ENCODE assay signal across 11 cellular contexts in the genomic region with DNA sequence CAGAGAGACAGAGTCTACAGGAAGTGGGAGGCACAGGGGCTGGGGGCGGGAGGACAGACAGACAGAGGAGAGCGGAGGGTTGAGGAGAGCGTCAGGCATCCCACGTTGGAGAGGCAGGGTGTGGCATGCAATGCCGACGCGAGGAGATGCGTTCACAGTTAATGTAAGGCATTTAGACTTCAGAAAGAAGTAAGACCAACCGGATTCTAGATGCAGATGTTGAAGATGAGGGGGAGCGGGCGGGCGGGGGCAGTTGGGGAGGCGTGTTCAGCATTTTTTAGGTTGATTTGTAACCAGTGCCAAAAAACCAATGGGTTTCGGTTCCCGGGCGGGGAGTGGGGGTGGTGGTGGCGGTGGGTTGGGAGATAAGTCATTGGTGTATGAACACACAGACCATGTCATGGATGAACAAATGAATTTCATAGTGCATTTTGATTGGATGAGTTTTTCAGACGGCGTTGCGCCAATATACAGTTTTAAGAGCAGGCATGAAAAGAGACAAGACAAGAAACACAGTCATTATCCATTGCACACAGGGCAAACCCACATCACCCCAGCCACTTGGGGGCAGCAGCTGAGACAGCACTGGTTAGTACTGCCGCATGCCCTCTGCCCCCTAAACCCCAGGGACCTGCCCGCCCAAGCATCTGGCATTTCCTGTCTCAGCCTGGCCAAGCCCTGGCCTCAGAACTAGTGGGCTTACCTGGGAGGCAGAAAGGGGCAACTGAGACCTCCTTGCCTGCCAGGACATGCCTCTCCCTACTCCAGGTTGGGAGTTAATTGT.
DNase-seq lines count a peak whose midpoint lies in the region; ATAC-seq and TF ChIP-seq lines count a peak whose summit lies in the region.
"Had no signal": no experiment of that assay in that cellular context is flagged by ENCODE, and none has a peak within 500 bp of the region (broad histone marks: within the 10 kb centered on the region; RNA-seq: fewer than 3 reads in every experiment).

No MANE protein-coding gene starts in this region.

- POLR2A ChIA-PET in HEK293 (lab: Yijun Ruan, JAX) = no interaction called here
- POLR2A ChIA-PET in activated CD8-positive, alpha-beta T cell treated with anti-CD3 and anti-CD28 coated beads, Interleukin-2, amount 10 ng/mL, durations not matched to agents 7 days and 5 days (lab: Charles Lee) = no interaction called here

- H3K4me1 ChIP-seq in HEK293 (ENCODE audit: control insufficient read depth, insufficient read depth, low read length) (no peaks in the 10 kb centered on the region), esophagus squamous epithelium (no peaks in the 10 kb centered on the region)
- H3K4me1 ChIP-seq: uterus had no signal

- peaks cover 0 to 18% (median 0%) of the 10 kb centered on the region in 4 donors for H3K27me3 ChIP-seq in esophagus squamous epithelium
- H3K27me3 ChIP-seq: uterus had no signal

- H3K27ac Mint-ChIP-seq in Calu3 (ENCODE audit: unreplicated experiment) (no peak overlapping the region), naive B cell (peak overlapping the region in 3 of 6 donors; percentile 40 to 81 (median 78))
- H3K27ac Mint-ChIP-seq in activated CD8-positive, alpha-beta T cell treated with anti-CD3 and anti-CD28 coated beads, Interleukin-2, amount 10 ng/mL, durations not matched to agents 7 days and 5 days = peak overlapping the region; percentile 70

- TF ChIP-seq CTCF in Calu3 (IDR thresholded peaks at IDR 0.05; ENCODE audit: unreplicated experiment) (no peak), HEK293 (tag by site-specific recombination; IDR thresholded peaks at IDR 0.05) (peak; percentile 19; the same call in 1 of the 2 replicates), esophagus squamous epithelium (IDR thresholded peaks at IDR 0.05) (peak in 1 of 6 experiments; percentile 4)

- H3K4me3 Mint-ChIP-seq in Calu3 (ENCODE audit: low read depth, unreplicated experiment) (no peak overlapping the region), naive B cell (peak overlapping the region in 1 of 8 donors; percentile 44)
- H3K4me3 Mint-ChIP-seq in activated CD8-positive, alpha-beta T cell treated with anti-CD3 and anti-CD28 coated beads, Interleukin-2, amount 10 ng/mL, durations not matched to agents 7 days and 5 days = peak overlapping the region; percentile 11

- H3K9me3 ChIP-seq in HEK293 (ENCODE audit: control insufficient read depth, insufficient read depth, low read depth, low read length) = no peaks in the 10 kb centered on the region
- H3K9me3 ChIP-seq in esophagus squamous epithelium = peaks cover 0 to under 1% (median 0%) of the 10 kb centered on the region in 3 donors
- H3K9me3 ChIP-seq: uterus had no signal

- BruUV-seq in Calu3 (replicated peaks; lab: Mats Ljungman, UMichigan) = no TSS peak

- peak; percentile 61 for ATAC-seq in activated CD8-positive, alpha-beta T cell treated with anti-CD3 and anti-CD28 coated beads, Interleukin-2, amount 10 ng/mL, durations not matched to agents 7 days and 5 days
- ATAC-seq in naive B cell (ENCODE audit: low read depth in 2 of 2) (peak; percentile 41 to 47), GM18861 (IDR thresholded peaks at IDR 0.05; ENCODE audit: unreplicated experiment) (no peak)

- 58 to 63% methylated on average over 21 to 22 of the region's 22 CpGs for WGBS in esophagus squamous epithelium, 2 donors

- H3K27ac ChIP-seq in HEK293 (ENCODE audit: extremely low read depth, low read depth, low read length) (no peak overlapping the region), esophagus squamous epithelium (no peak overlapping the region)
- H3K27ac ChIP-seq: uterus had no signal

- no peak for TF ChIP-seq POLR2A in esophagus squamous epithelium (IDR thresholded peaks at IDR 0.05)

- intact Hi-C loops in Calu3 (cut with micrococcal nuclease; ENCODE audit: unreplicated experiment) (no loop called here), cardiac septum (cut with DNase I) (no loop called here), esophagus squamous epithelium (cut with DNase I) (no loop called here)

- CTCF ChIA-PET in Calu3 (lab: Charles Lee) (no interaction called here), HEK293 (lab: Yijun Ruan, JAX) (interaction anchor here (0.6 to 0.9 kb wide), 2 partner anchors 9 to 36 kb away, joined by 4 to 5 read pairs; no protein-coding TSS in a partner anchor)
- CTCF ChIA-PET in activated CD8-positive, alpha-beta T cell treated with anti-CD3 and anti-CD28 coated beads, Interleukin-2, amount 10 ng/mL, durations not matched to agents 7 days and 5 days (lab: Charles Lee) = interaction anchor here (0.7 to 1.0 kb wide), 3 partner anchors 19 to 86 kb away, joined by 3 to 4 read pairs (median 3); no protein-coding TSS in a partner anchor

- H3K27me3 Mint-ChIP-seq in Calu3 (ENCODE audit: unreplicated experiment) (no peaks in the 10 kb centered on the region), naive B cell (no peaks in the 10 kb centered on the region)
- peaks cover 5% of the 10 kb centered on the region for H3K27me3 Mint-ChIP-seq in activated CD8-positive, alpha-beta T cell treated with anti-CD3 and anti-CD28 coated beads, Interleukin-2, amount 10 ng/mL, durations not matched to agents 7 days and 5 days (ENCODE audit: low read depth)

- no peak overlapping the region for H3K4me3 ChIP-seq in HEK293 (ENCODE audit: low read depth, low read length)
- H3K4me3 ChIP-seq in esophagus squamous epithelium = no peak overlapping the region
- H3K4me3 ChIP-seq: uterus had no signal

- DNase-seq in Calu3 = peak; percentile 30
- DNase-seq in activated CD8-positive, alpha-beta T cell treated with anti-CD3 and anti-CD28 coated beads, Interleukin-2, amount 10 ng/mL, durations not matched to agents 7 days and 5 days = peak; percentile 43
- DNase-seq in naive B cell = no peak
- no peak for DNase-seq in cardiac septum (ENCODE audit: low spot score)
- no peak for DNase-seq in HCEC 1CT
- no peak for DNase-seq in esophagus squamous epithelium (lab: John Stamatoyannopoulos, UW)
- DNase-seq: effector memory CD4-positive, alpha-beta T cell; NCI-H748 treated with DMSO at 0.1 percent for 48 hours; uterus had no signal

- H3K36me3 ChIP-seq in HEK293 (ENCODE audit: control insufficient read depth in 2 of 2, insufficient read depth in 1 of 2, low read length in 2 of 2) (no peaks in the 10 kb centered on the region), esophagus squamous epithelium (no peaks in the 10 kb centered on the region)
- H3K36me3 ChIP-seq: uterus had no signal

- H3K36me3 Mint-ChIP-seq in Calu3 (ENCODE audit: insufficient read depth, unreplicated experiment) = no peaks in the 10 kb centered on the region
- no peaks in the 10 kb centered on the region for H3K36me3 Mint-ChIP-seq in activated CD8-positive, alpha-beta T cell treated with anti-CD3 and anti-CD28 coated beads, Interleukin-2, amount 10 ng/mL, durations not matched to agents 7 days and 5 days (ENCODE audit: low read depth)
- no peaks in the 10 kb centered on the region for H3K36me3 Mint-ChIP-seq in naive B cell

- H3K4me1 Mint-ChIP-seq in Calu3 (ENCODE audit: low read depth, unreplicated experiment) = peaks cover 30% of the 10 kb centered on the region
- H3K4me1 Mint-ChIP-seq in activated CD8-positive, alpha-beta T cell treated with anti-CD3 and anti-CD28 coated beads, Interleukin-2, amount 10 ng/mL, durations not matched to agents 7 days and 5 days (ENCODE audit: low read depth) = peaks cover 18% of the 10 kb centered on the region
- peaks cover 24 to 45% (median 35%) of the 10 kb centered on the region in 3 donors for H3K4me1 Mint-ChIP-seq in naive B cell

- H3K9me3 Mint-ChIP-seq in Calu3 (ENCODE audit: low read depth, unreplicated experiment) = no peaks in the 10 kb centered on the region
- H3K9me3 Mint-ChIP-seq in activated CD8-positive, alpha-beta T cell treated with anti-CD3 and anti-CD28 coated beads, Interleukin-2, amount 10 ng/mL, durations not matched to agents 7 days and 5 days (ENCODE audit: insufficient read depth) = no peaks in the 10 kb centered on the region
- H3K9me3 Mint-ChIP-seq in naive B cell = no peaks in the 10 kb centered on the region

TF ChIP-seq in HEK293, 187 proteins besides CTCF, POLR2A, EP300 and RAD21:
- TF ChIP-seq ZFP3 (tag by site-specific recombination; IDR thresholded peaks at IDR 0.05; ENCODE audit: low read depth) = no peak
- no peak for TF ChIP-seq WT1 (tag by site-specific recombination; IDR thresholded peaks at IDR 0.05)
- no peak for TF ChIP-seq GLI4 (tag by site-specific recombination; IDR thresholded peaks at IDR 0.05)
- no peak for TF ChIP-seq ZNF426 (tag by site-specific recombination; IDR thresholded peaks at IDR 0.05)
- no peak for TF ChIP-seq ZNF433 (tag by site-specific recombination; IDR thresholded peaks at IDR 0.05; ENCODE audit: low read depth)
- TF ChIP-seq ZFP69B (tag by site-specific recombination; IDR thresholded peaks at IDR 0.05) = no peak
- TF ChIP-seq EGR2 (tag by site-specific recombination; IDR thresholded peaks at IDR 0.05; ENCODE audit: low read depth) = 0 out of 2 replicates have a peak, but pooled peaks have one; percentile 17

Comparison
In these comparisons a context has a peak if more than half of its experiments do, and no peak if none do; other contexts are left out.
1. DNase-seq: peak in Calu3 (single experiment) and activated CD8-positive, alpha-beta T cell treated with anti-CD3 and anti-CD28 coated beads, Interleukin-2, amount 10 ng/mL, durations not matched to agents 7 days and 5 days (single experiment); none in naive B cell (single experiment), cardiac septum (single experiment), HCEC 1CT (single experiment) and esophagus squamous epithelium (single experiment).